Comparison of ENCODE assay signal across 15 cellular contexts in genomic region chr1:171403396-171403795, GRCh38.
DNase-seq lines count a peak whose midpoint lies in the region; ATAC-seq, FAIRE-seq and TF ChIP-seq lines count a peak whose summit lies in the region.
"Had no signal": no experiment of that assay in that cellular context is flagged by ENCODE, and none has a peak within 500 bp of the region (broad histone marks: within the 10 kb centered on the region; RNA-seq: fewer than 3 reads in every experiment).

No MANE protein-coding gene starts in this region.

- TF ChIP-seq CTCF in AG09309 (IDR thresholded peaks at IDR 0.05; ENCODE audit: control insufficient read depth, insufficient read depth, low read depth, low read length, missing control alignments) = no peak
- no peak for TF ChIP-seq CTCF in K562 (IDR thresholded peaks at IDR 0.05 in 2 of 3, conservative IDR thresholded peaks at IDR 0.05 in 1 of 3; ENCODE audit: insufficient read depth in 2 of 3, low read depth in 1 of 3, low read length in 3 of 3)

- no peak overlapping the region for H3K9ac ChIP-seq in K562 (ENCODE audit: insufficient read depth in 1 of 2, low read depth in 2 of 2, low read length in 2 of 2)

- H3K27me3 ChIP-seq in MG63 (no peaks in the 10 kb centered on the region), K562 (ENCODE audit: control insufficient read depth in 2 of 2, insufficient read depth in 2 of 2, low read length in 2 of 2) (no peaks in the 10 kb centered on the region)
- H3K27me3 ChIP-seq: cardiac muscle cell, ovary, Peyer's patch, upper lobe of left lung had no signal

- ATAC-seq in K562 = peak; percentile 24; the same call in 1 of the 3 replicates
- no peak for ATAC-seq in HG03469 (IDR thresholded peaks at IDR 0.05; ENCODE audit: unreplicated experiment)
- no peak for ATAC-seq in GM21825 (IDR thresholded peaks at IDR 0.05; ENCODE audit: unreplicated experiment)
- ATAC-seq: activated CD8-positive, alpha-beta T cell treated with anti-CD3 and anti-CD28 coated beads, Interleukin-2, amount 10 ng/mL, durations not matched to agents 7 days and 5 days had no signal

- no peaks in the 10 kb centered on the region for H3K9me1 ChIP-seq in K562 (ENCODE audit: control insufficient read depth, insufficient read depth, low read length)

- BruUV-seq in K562 (replicated peaks; lab: Mats Ljungman, UMichigan) = no TSS peak

- POLR2A ChIA-PET in K562 (lab: Yijun Ruan, JAX) = interaction anchor here (1.3 kb wide), 1 partner anchor 11 kb away, joined by 3 read pairs; no protein-coding TSS in a partner anchor

- H3K27ac ChIP-seq in K562 (ENCODE audit: extremely low read depth, low read depth, low read length) = no peak overlapping the region
- H3K27ac ChIP-seq: cardiac muscle cell, ovary, Peyer's patch, upper lobe of left lung had no signal

- no peaks in the 10 kb centered on the region for H3K79me2 ChIP-seq in K562 (ENCODE audit: control insufficient read depth, insufficient read depth, low read length)

- H4K20me1 ChIP-seq in K562 (replicated peaks; ENCODE audit: control insufficient read depth, insufficient read depth, low read length) = no peaks in the 10 kb centered on the region

- TF ChIP-seq RAD21 in K562 (CRISPR knock-in tag; conservative IDR thresholded peaks at IDR 0.05 in 1 of 2, IDR thresholded peaks at IDR 0.05 in 1 of 2) = no peak

- no peak overlapping the region for H3K4me2 ChIP-seq in K562 (ENCODE audit: insufficient read depth, low read length)

- CTCF ChIA-PET in K562 (lab: Yijun Ruan, JAX; ENCODE audit: low intra/inter-chr PET ratio) = no interaction called here

- WGBS in K562 (ENCODE audit: insufficient coverage, low coverage, missing lambda C conversion rate) = 7% methylated on average over 7 of the region's 7 CpGs

- no peak for FAIRE-seq in K562 (lab: Jason Lieb, UNC)

- no peak overlapping the region for H3K4me3 ChIP-seq in AG09309 (ENCODE audit: control insufficient read depth, low read depth, low read length)
- H3K4me3 ChIP-seq in MG63 = no peak overlapping the region
- no peak overlapping the region for H3K4me3 ChIP-seq in K562
- H3K4me3 ChIP-seq: cardiac muscle cell, ovary, Peyer's patch, upper lobe of left lung had no signal

- H3K36me3 ChIP-seq in MG63 (no peaks in the 10 kb centered on the region), K562 (ENCODE audit: control insufficient read depth, insufficient read depth, low read length) (no peaks in the 10 kb centered on the region)
- H3K36me3 ChIP-seq: cardiac muscle cell, ovary, Peyer's patch, upper lobe of left lung had no signal

- DNase-seq in AG09309 (ENCODE audit: low read depth) = peak; percentile 10
- DNase-seq in MG63 = peak; percentile 98
- no peak for DNase-seq in K562 (ENCODE audit: extremely low read depth in 1 of 4, low spot score in 3 of 4)
- DNase-seq in iris pigment epithelial cell (ENCODE audit: low read depth) = peak; percentile 61
- DNase-seq in erythroblast (lab: John Stamatoyannopoulos, UW) = no peak
- DNase-seq in Ammon's horn (ENCODE audit: low spot score) = no peak
- DNase-seq: ACHN; activated CD8-positive, alpha-beta T cell treated with anti-CD3 and anti-CD28 coated beads, Interleukin-2, amount 10 ng/mL, durations not matched to agents 7 days and 5 days; activated gamma-delta T cell; ovary; Peyer's patch had no signal

- no peaks in the 10 kb centered on the region for H3K4me1 ChIP-seq in K562 (replicated peaks in 1 of 2; ENCODE audit: control insufficient read depth in 2 of 2, insufficient read depth in 2 of 2, low read length in 2 of 2)
- H3K4me1 ChIP-seq: Peyer's patch, upper lobe of left lung had no signal

- peak overlapping the region; percentile 57; the same call in 1 of the 2 replicates for H2AFZ ChIP-seq in K562 (ENCODE audit: low read depth, low read length)

- intact Hi-C loops in K562 (cut with micrococcal nuclease) = no loop called here

- in situ Hi-C loops in K562 (cut with MboI) = no loop called here

- no peak for TF ChIP-seq EP300 in K562 (IDR thresholded peaks at IDR 0.05; ENCODE audit: low read length)

- peaks cover 5% of the 10 kb centered on the region for H3K9me3 ChIP-seq in MG63
- no peaks in the 10 kb centered on the region for H3K9me3 ChIP-seq in K562 (replicated peaks; ENCODE audit: control insufficient read depth, insufficient read depth, low read depth, low read length)
- H3K9me3 ChIP-seq: ovary, Peyer's patch, upper lobe of left lung had no signal

- no peak for TF ChIP-seq POLR2A in K562 (conservative IDR thresholded peaks at IDR 0.05)
- TF ChIP-seq POLR2A in erythroblast (IDR thresholded peaks at IDR 0.05; ENCODE audit: low read length) = no peak

TF ChIP-seq in K562, 482 proteins besides CTCF, POLR2A, EP300 and RAD21 (continues in another document):
- no peak for TF ChIP-seq CEBPZ (IDR thresholded peaks at IDR 0.05; ENCODE audit: borderline replicate concordance, low read depth, low read length)
- no peak for TF ChIP-seq HOXB6 (CRISPR knock-in tag; IDR thresholded peaks at IDR 0.05; ENCODE audit: borderline replicate concordance)
- no peak for TF ChIP-seq NUFIP1 (IDR thresholded peaks at IDR 0.05; ENCODE audit: partially characterized antibody)
- TF ChIP-seq PPARD (CRISPR knock-in tag; IDR thresholded peaks at IDR 0.05) = no peak
- TF ChIP-seq, protein P1, sequence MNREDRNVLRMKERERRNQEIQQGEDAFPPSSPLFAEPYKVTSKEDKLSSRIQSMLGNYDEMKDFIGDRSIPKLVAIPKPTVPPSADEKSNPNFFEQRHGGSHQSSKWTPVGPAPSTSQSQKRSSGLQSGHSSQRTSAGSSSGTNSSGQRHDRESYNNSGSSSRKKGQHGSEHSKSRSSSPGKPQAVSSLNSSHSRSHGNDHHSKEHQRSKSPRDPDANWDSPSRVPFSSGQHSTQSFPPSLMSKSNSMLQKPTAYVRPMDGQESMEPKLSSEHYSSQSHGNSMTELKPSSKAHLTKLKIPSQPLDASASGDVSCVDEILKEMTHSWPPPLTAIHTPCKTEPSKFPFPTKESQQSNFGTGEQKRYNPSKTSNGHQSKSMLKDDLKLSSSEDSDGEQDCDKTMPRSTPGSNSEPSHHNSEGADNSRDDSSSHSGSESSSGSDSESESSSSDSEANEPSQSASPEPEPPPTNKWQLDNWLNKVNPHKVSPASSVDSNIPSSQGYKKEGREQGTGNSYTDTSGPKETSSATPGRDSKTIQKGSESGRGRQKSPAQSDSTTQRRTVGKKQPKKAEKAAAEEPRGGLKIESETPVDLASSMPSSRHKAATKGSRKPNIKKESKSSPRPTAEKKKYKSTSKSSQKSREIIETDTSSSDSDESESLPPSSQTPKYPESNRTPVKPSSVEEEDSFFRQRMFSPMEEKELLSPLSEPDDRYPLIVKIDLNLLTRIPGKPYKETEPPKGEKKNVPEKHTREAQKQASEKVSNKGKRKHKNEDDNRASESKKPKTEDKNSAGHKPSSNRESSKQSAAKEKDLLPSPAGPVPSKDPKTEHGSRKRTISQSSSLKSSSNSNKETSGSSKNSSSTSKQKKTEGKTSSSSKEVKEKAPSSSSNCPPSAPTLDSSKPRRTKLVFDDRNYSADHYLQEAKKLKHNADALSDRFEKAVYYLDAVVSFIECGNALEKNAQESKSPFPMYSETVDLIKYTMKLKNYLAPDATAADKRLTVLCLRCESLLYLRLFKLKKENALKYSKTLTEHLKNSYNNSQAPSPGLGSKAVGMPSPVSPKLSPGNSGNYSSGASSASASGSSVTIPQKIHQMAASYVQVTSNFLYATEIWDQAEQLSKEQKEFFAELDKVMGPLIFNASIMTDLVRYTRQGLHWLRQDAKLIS (CRISPR knock-in tag; IDR thresholded peaks at IDR 0.05) = no peak
- TF ChIP-seq, protein P2, sequence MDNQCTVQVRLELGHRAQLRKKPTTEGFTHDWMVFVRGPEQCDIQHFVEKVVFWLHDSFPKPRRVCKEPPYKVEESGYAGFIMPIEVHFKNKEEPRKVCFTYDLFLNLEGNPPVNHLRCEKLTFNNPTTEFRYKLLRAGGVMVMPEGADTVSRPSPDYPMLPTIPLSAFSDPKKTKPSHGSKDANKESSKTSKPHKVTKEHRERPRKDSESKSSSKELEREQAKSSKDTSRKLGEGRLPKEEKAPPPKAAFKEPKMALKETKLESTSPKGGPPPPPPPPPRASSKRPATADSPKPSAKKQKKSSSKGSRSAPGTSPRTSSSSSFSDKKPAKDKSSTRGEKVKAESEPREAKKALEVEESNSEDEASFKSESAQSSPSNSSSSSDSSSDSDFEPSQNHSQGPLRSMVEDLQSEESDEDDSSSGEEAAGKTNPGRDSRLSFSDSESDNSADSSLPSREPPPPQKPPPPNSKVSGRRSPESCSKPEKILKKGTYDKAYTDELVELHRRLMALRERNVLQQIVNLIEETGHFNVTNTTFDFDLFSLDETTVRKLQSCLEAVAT (IDR thresholded peaks at IDR 0.05) = no peak
- TF ChIP-seq RUNX1 (IDR thresholded peaks at IDR 0.05; ENCODE audit: low read depth) = no peak
- TF ChIP-seq ZNF699 (CRISPR knock-in tag; IDR thresholded peaks at IDR 0.05; ENCODE audit: insufficient replicate concordance) = no peak
- TF ChIP-seq CCNT2 (IDR thresholded peaks at IDR 0.05; ENCODE audit: borderline replicate concordance, extremely low read depth, insufficient read length, low read depth, low read length) = no peak
- no peak for TF ChIP-seq ARID1B (IDR thresholded peaks at IDR 0.05)
- no peak for TF ChIP-seq CSDE1 (IDR thresholded peaks at IDR 0.05)
- no peak for TF ChIP-seq CBX8 (IDR thresholded peaks at IDR 0.05; ENCODE audit: borderline replicate concordance, extremely low read depth, low read depth, low read length, poor library complexity, severe bottlenecking)

Comparison
In these comparisons a context has a peak if more than half of its experiments do, and no peak if none do; other contexts are left out.
1. DNase-seq: peak in AG09309 (single experiment), MG63 (single experiment) and iris pigment epithelial cell (single experiment); none in K562 (0 of 4), erythroblast (0 of 2) and Ammon's horn (single experiment).